8 cellular contexts compared by ENCODE assay signal in the genomic region with DNA sequence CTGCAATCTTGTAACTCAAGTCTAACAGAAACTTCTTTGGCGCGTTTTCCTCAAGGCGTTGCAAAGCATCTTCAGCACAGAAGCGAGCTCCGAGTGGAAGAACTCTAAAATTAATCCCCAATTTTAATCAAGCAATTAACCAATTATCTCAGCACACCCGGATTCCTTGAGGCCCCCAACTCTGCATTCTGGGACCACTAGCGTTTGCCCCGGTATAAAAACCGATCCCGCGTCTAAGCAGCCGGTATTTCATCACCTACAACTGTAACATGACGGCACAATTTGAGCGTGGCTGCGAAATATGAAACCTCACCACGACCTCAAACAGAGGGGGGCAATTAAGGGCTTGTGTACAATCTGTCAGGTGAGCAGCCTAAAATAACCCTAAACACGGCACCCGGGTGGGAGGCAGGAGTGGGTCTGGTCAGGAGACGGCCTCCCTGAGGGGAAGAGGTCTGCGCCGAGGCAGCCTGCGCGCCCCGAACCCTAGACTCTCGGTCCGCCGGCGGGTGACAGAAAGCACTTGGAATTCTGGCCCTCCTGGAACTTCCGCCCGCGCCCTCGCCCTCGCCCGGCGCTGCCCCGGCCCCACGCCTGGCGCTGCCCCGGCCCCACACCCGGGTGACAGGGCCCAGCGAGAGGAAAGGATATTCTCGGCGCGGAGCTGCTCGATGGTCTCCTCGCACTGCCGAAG. TPM values are rescaled to one million over a fixed set of nuclear protein-coding genes. Genes with fewer than 3 reads are reported as not detected.
A peak's percentile ranks its signal among the peaks of the same experiment; 100 is the strongest.
DNase-seq lines count a peak whose midpoint lies in the region; ATAC-seq and TF ChIP-seq lines count a peak whose summit lies in the region.

No MANE protein-coding gene starts in this region.

- peak overlapping the region; percentile 92 for H3K4me3 ChIP-seq in BJ (ENCODE audit: low read depth, low read length)
- peak overlapping the region; percentile 83 to 84 for H3K4me3 ChIP-seq in esophagus (ENCODE audit: low read depth in 1 of 2, low read length in 2 of 2)
- H3K4me3 ChIP-seq in muscle layer of duodenum (ENCODE audit: low read depth in 1 of 2, low read length in 2 of 2), result peak overlapping the region; percentile 81 to 98
- peak overlapping the region; percentile 93 to 97 for H3K4me3 ChIP-seq in stomach smooth muscle (ENCODE audit: low read length in 2 of 2)

- CTCF ChIA-PET in BJ (lab: Yijun Ruan, JAX), result interaction anchor here (0.7 to 2.0 kb wide), 3 partner anchors 17 to 100 kb away, joined by 3 to 6 read pairs (median 5); no protein-coding TSS in a partner anchor

- H3K36me3 ChIP-seq in BJ (ENCODE audit: control insufficient read depth, insufficient read depth, low read length) (peaks cover 2% of the 10 kb centered on the region; the same call in 1 of the 2 replicates), esophagus (ENCODE audit: control insufficient read depth in 2 of 2, insufficient read depth in 2 of 2, low read length in 1 of 2) (peaks cover 0 to 3% of the 10 kb centered on the region in 2 donors), muscle layer of duodenum (ENCODE audit: control insufficient read depth in 1 of 2, insufficient read depth in 2 of 2, low read length in 2 of 2) (peaks cover 15 to 28% of the 10 kb centered on the region in 2 donors), stomach smooth muscle (ENCODE audit: control insufficient read depth in 2 of 2, insufficient read depth in 2 of 2, low read length in 2 of 2) (peaks cover 12 to 18% of the 10 kb centered on the region in 2 donors)

- H3K9me3 ChIP-seq in esophagus (ENCODE audit: control insufficient read depth in 2 of 2, insufficient read depth in 1 of 2, low read depth in 1 of 2, low read length in 1 of 2), result no peaks in the 10 kb centered on the region
- H3K9me3 ChIP-seq in muscle layer of duodenum (ENCODE audit: control insufficient read depth in 1 of 2, low read length in 2 of 2), result no peaks in the 10 kb centered on the region
- H3K9me3 ChIP-seq in stomach smooth muscle (ENCODE audit: control insufficient read depth in 2 of 2, low read length in 2 of 2), result no peaks in the 10 kb centered on the region

- WGBS in esophagus, 2 donors, result 0% methylated on average over 47 of the region's 47 CpGs

- H3K27me3 ChIP-seq in BJ (ENCODE audit: control insufficient read depth, insufficient read depth, low read length), result no peaks in the 10 kb centered on the region
- no peaks in the 10 kb centered on the region for H3K27me3 ChIP-seq in esophagus (ENCODE audit: control insufficient read depth in 1 of 2, insufficient read depth in 2 of 2, low read length in 2 of 2)
- H3K27me3 ChIP-seq in muscle layer of duodenum (ENCODE audit: low read depth, low read length), result no peaks in the 10 kb centered on the region
- H3K27me3 ChIP-seq in stomach smooth muscle (ENCODE audit: control insufficient read depth in 1 of 2, insufficient read depth in 2 of 2, low read length in 2 of 2), result no peaks in the 10 kb centered on the region

- H3K4me1 ChIP-seq in esophagus (ENCODE audit: control insufficient read depth in 2 of 2, insufficient read depth in 2 of 2, low read length in 1 of 2), result no peaks in the 10 kb centered on the region
- peaks cover 3 to 21% of the 10 kb centered on the region in 2 donors for H3K4me1 ChIP-seq in muscle layer of duodenum (ENCODE audit: control insufficient read depth in 1 of 2, insufficient read depth in 2 of 2, low read length in 2 of 2)
- H3K4me1 ChIP-seq in stomach smooth muscle (ENCODE audit: control insufficient read depth, insufficient read depth, low read length), result peaks cover 11% of the 10 kb centered on the region

- DNase-seq in BJ (ENCODE audit: low read depth), result no peak
- peak; percentile 81 for DNase-seq in NCI-H82 (lab: John Stamatoyannopoulos, UW)
- DNase-seq in activated T-cell treated with anti-CD3 and anti-CD28 coated beads for 4 hours, result peak; percentile 38

- H3K9ac ChIP-seq in stomach smooth muscle (ENCODE audit: low read length in 2 of 2), result peak overlapping the region; percentile 93 to 97

- peak; percentile 17 for ATAC-seq in GM19395 (IDR thresholded peaks at IDR 0.05; ENCODE audit: unreplicated experiment)
- ATAC-seq in HG03565 (IDR thresholded peaks at IDR 0.05; ENCODE audit: unreplicated experiment), result peak; percentile 4

- no peak for TF ChIP-seq CTCF in BJ (IDR thresholded peaks at IDR 0.05; ENCODE audit: insufficient read depth, low read depth, low read length)

- H3K27ac ChIP-seq in esophagus (ENCODE audit: low read depth in 2 of 2, low read length in 1 of 2) (peak overlapping the region; percentile 91 to 100), muscle layer of duodenum (ENCODE audit: low read length) (peak overlapping the region; percentile 95), stomach smooth muscle (ENCODE audit: low read length) (peak overlapping the region; percentile 98)

- POLR2A ChIA-PET in BJ (lab: Charles Lee), result interaction anchor here (0.7 to 1.3 kb wide), 3 partner anchors 27 to 127 kb away, joined by 3 to 6 read pairs (median 5); partner anchors contain the start of genes KNTC1 and RSRC2

RNA-seq across cellular contexts. Expression of gene ZCCHC8, which starts 0.6 kb away (rescaled TPM):
- polyA plus RNA-seq in BJ (2011; rRNA removed) (12.7 and 15.0 TPM in 2 replicates), esophagus (10 to 100 TPM; 15.4 to 27.6 TPM)
- polyA minus RNA-seq in BJ (2011; rRNA and poly(A)+ RNA removed), result 6.5 and 12.5 TPM in 2 replicates

RNA-seq across cellular contexts. Expression of gene RSRC2, which starts 26.6 kb away (rescaled TPM):
- polyA plus RNA-seq in BJ (2011; rRNA removed), result 13.4 and 24.3 TPM in 2 replicates
- polyA minus RNA-seq in BJ (2011; rRNA and poly(A)+ RNA removed), result 9.2 and 11.1 TPM in 2 replicates
- polyA plus RNA-seq in esophagus, result 10 to 100 TPM; 44.0 to 49.8 TPM

RNA-seq across cellular contexts. Expression of gene KNTC1, which starts 26.9 kb away (rescaled TPM):
- polyA plus RNA-seq in BJ (2011; rRNA removed), result 12.5 and 13.6 TPM in 2 replicates
- 11.2 and 12.1 TPM in 2 replicates for polyA minus RNA-seq in BJ (2011; rRNA and poly(A)+ RNA removed)
- 10 to 100 TPM in 1 of 2 donors, 1 to 10 TPM in 1; 9.6 to 22.9 TPM for polyA plus RNA-seq in esophagus
